8 cellular contexts compared by ENCODE assay signal in genomic region chr14:67515386-67516079, GRCh38. TPM values are rescaled to one million over a fixed set of nuclear protein-coding genes. Genes with fewer than 3 reads are reported as not detected.
DNase-seq lines count a peak whose midpoint lies in the region; ATAC-seq and TF ChIP-seq lines count a peak whose summit lies in the region.

No MANE protein-coding gene starts in this region.

- no peaks in the 10 kb centered on the region for H3K79me2 ChIP-seq in parathyroid adenoma

- H3K9me3 Mint-ChIP-seq in activated T-cell treated with anti-CD3 and anti-CD28 coated beads, Interleukin-2, amount 50 U/mL, for 24 hours: no peaks in the 10 kb centered on the region

- peak overlapping the region; percentile 87 for H2AFZ ChIP-seq in parathyroid adenoma

- DNase-seq in 8988T (peak; percentile 46), GM13977 (ENCODE audit: low spot score) (peak; percentile 80), foreskin keratinocyte (no peak), mucosa of gallbladder (ENCODE audit: low spot score) (no peak)
- peak; percentile 73 for DNase-seq in activated T-cell treated with anti-CD3 and anti-CD28 coated beads, Interleukin-2, amount 50 U/mL, for 24 hours

- H3K36me3 ChIP-seq in HUES64 (ENCODE audit: insufficient read depth, low read length) (no peaks in the 10 kb centered on the region), parathyroid adenoma (ENCODE audit: control insufficient read depth, insufficient read depth, low read length) (no peaks in the 10 kb centered on the region)

- H3K4me1 ChIP-seq in HUES64 (ENCODE audit: insufficient read depth, low read length) (no peaks in the 10 kb centered on the region), foreskin keratinocyte (peaks cover 3% of the 10 kb centered on the region), parathyroid adenoma (peaks cover 23% of the 10 kb centered on the region)

- ATAC-seq in foreskin keratinocyte (peak; percentile 36), GM18861 (IDR thresholded peaks at IDR 0.05; ENCODE audit: unreplicated experiment) (no peak)

- WGBS in HUES64: 7% methylated on average over 45 of the region's 45 CpGs

- no peak overlapping the region for H3K27ac ChIP-seq in HUES64 (ENCODE audit: low read depth, low read length)
- no peak overlapping the region for H3K27ac ChIP-seq in foreskin keratinocyte
- no peak overlapping the region for H3K27ac ChIP-seq in parathyroid adenoma

- peak overlapping the region; percentile 69 for H3K4me3 Mint-ChIP-seq in activated T-cell treated with anti-CD3 and anti-CD28 coated beads, Interleukin-2, amount 50 U/mL, for 24 hours

- H3K36me3 Mint-ChIP-seq in activated T-cell treated with anti-CD3 and anti-CD28 coated beads, Interleukin-2, amount 50 U/mL, for 24 hours (ENCODE audit: low read depth): no peaks in the 10 kb centered on the region

- TF ChIP-seq CTCF in GM13977 (IDR thresholded peaks at IDR 0.05; ENCODE audit: extremely low read depth, insufficient read depth, missing control alignments): no peak
- no peak for TF ChIP-seq CTCF in foreskin keratinocyte (conservative IDR thresholded peaks at IDR 0.05)
- TF ChIP-seq CTCF in parathyroid adenoma (IDR thresholded peaks at IDR 0.05): no peak

- in situ Hi-C loops in GM13977 (cut with MboI; ENCODE audit: low pct_unique_long_range_greater_than_20kb, low sequenced_read_pairs, unreplicated experiment): no loop called here

- H3K27me3 Mint-ChIP-seq in activated T-cell treated with anti-CD3 and anti-CD28 coated beads, Interleukin-2, amount 50 U/mL, for 24 hours: no peaks in the 10 kb centered on the region

- H3K9ac ChIP-seq in HUES64 (ENCODE audit: low read depth, low read length): no peak overlapping the region
- H3K9ac ChIP-seq in parathyroid adenoma: no peak overlapping the region

- H3K4me1 Mint-ChIP-seq in activated T-cell treated with anti-CD3 and anti-CD28 coated beads, Interleukin-2, amount 50 U/mL, for 24 hours (ENCODE audit: low read depth): peaks cover 22% of the 10 kb centered on the region

- H3K27me3 ChIP-seq in HUES64 (ENCODE audit: insufficient read depth, low read length) (peaks cover 81% of the 10 kb centered on the region), foreskin keratinocyte (peaks cover 7% of the 10 kb centered on the region), parathyroid adenoma (ENCODE audit: control insufficient read depth, insufficient read depth, low read length) (no peaks in the 10 kb centered on the region)

- H3K4me2 ChIP-seq in parathyroid adenoma (ENCODE audit: low read length): peak overlapping the region; percentile 52

- H3K4me3 ChIP-seq in HUES64 (ENCODE audit: low read length): peak overlapping the region; percentile 60
- H3K4me3 ChIP-seq in parathyroid adenoma (ENCODE audit: low read depth, low read length): peak overlapping the region; percentile 30

- H3K9me3 ChIP-seq in HUES64 (ENCODE audit: insufficient read depth, low read depth, low read length) (no peaks in the 10 kb centered on the region), parathyroid adenoma (ENCODE audit: control insufficient read depth, low read length) (no peaks in the 10 kb centered on the region)

- H3K27ac Mint-ChIP-seq in activated T-cell treated with anti-CD3 and anti-CD28 coated beads, Interleukin-2, amount 50 U/mL, for 24 hours: peak overlapping the region; percentile 29

RNA-seq across cellular contexts. Expression of gene PLEKHH1, which starts 17.6 kb away (rescaled TPM):
- polyA plus RNA-seq in HUES64 (2013, experiment 1 of 2): 10.4 TPM
- 13.3 TPM for polyA plus RNA-seq in HUES64 (2013, experiment 2 of 2)
- total RNA-seq in foreskin keratinocyte (3.5 and 3.8 TPM in 2 replicates), mucosa of gallbladder (35.6 TPM)
- 1.4 and 2.0 TPM in 2 replicates for polyA plus RNA-seq in foreskin keratinocyte

RNA-seq across cellular contexts. Expression of gene TMEM229B, which starts 27.0 kb away (rescaled TPM):
- 0.50 TPM for polyA plus RNA-seq in HUES64 (2013, experiment 1 of 2)
- 0.25 TPM for polyA plus RNA-seq in HUES64 (2013, experiment 2 of 2)
- 2.2 and 3.4 TPM in 2 replicates for total RNA-seq in foreskin keratinocyte
- 1.5 and 2.2 TPM in 2 replicates for polyA plus RNA-seq in foreskin keratinocyte
- 33.2 TPM for total RNA-seq in mucosa of gallbladder

Comparison
In these comparisons a context has a peak if more than half of its experiments do, and no peak if none do; other contexts are left out.
1. DNase-seq: peak in 8988T (single experiment), GM13977 (single experiment) and activated T-cell treated with anti-CD3 and anti-CD28 coated beads, Interleukin-2, amount 50 U/mL, for 24 hours (single experiment); none in foreskin keratinocyte (0 of 2) and mucosa of gallbladder (single experiment).